Comparison of ENCODE assay signal across 17 cellular contexts in the genomic region with DNA sequence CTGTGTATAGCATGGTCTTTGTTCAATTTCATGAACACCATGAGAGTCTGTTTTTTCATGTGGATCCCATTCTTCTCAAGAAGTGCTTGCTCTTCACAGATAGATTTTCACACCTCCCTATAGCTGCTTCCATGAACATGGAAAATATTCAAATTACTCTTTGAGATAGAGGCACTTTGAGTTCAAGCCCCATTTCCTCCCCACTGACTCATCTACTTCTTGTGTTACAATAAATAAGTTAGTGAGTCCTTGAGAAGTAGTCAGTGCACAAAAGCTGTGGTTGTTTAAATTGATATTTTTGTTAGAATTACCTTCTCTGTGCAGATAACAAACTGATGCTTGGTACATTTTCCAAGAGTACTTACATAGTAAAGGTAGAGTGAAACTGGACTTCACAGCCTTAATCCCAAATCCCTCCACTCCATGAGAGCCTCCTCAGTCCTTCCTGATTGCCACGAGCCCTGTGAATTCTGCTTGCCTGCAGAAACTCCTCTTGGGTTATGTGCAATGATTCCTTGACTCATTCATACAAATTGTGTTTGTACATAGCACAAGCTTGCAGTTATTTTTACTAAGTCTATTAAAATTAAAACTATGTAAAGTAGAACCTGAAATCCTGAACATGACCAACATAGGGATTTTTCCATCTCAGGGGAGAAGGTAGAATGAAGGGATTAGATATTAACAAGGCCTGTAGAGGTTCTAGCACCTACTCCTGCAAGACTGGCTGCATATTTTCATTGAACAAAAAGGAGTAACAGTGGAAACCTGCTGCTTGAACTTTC.
"Had no signal": no experiment of that assay in that cellular context is flagged by ENCODE, and none has a peak within 500 bp of the region (broad histone marks: within the 10 kb centered on the region; RNA-seq: fewer than 3 reads in every experiment).

No MANE protein-coding gene starts in this region.

- H2AFZ ChIP-seq: neural progenitor cell had no signal

- H3K4me3 ChIP-seq: breast epithelium, gastrocnemius medialis, lung, neural progenitor cell, right atrium auricular region, skin epidermis, tibial nerve, uterus had no signal

- H3K27me3 ChIP-seq: breast epithelium, gastrocnemius medialis, neural progenitor cell, right atrium auricular region, tibial nerve, uterus had no signal

- H3K27ac ChIP-seq: breast epithelium, epithelial cell of prostate, gastrocnemius medialis, neural progenitor cell, right atrium auricular region, skin epidermis, tibial nerve, uterus had no signal

- H3K9ac ChIP-seq: neural progenitor cell had no signal

- H3K4me1 ChIP-seq: breast epithelium, neural progenitor cell, uterus had no signal

- H3K36me3 ChIP-seq: breast epithelium, gastrocnemius medialis, neural progenitor cell, right atrium auricular region, tibial nerve, uterus had no signal

- H3K4me2 ChIP-seq: neural progenitor cell had no signal

- DNase-seq: activated CD4-positive, CD25-positive, alpha-beta regulatory T cell; activated naive CD4-positive, alpha-beta T cell treated with Interleukin-2 at 50 U/mL for 16 hours; aorta; effector memory CD8-positive, alpha-beta T cell; gastrocnemius medialis; stimulated activated CD4-positive, alpha-beta T cell treated with anti-CD3 and anti-CD28 coated beads, Interleukin-15, amount 100 ng/mL, for 24 hours; stimulated activated CD4-positive, alpha-beta T cell treated with anti-CD3 and anti-CD28 coated beads, Interleukin-4, amount 100 ng/mL, for 1 hour; stimulated activated naive CD4-positive, alpha-beta T cell; substantia nigra; uterus had no signal

- H3K9me3 ChIP-seq: breast epithelium, gastrocnemius medialis, right atrium auricular region, tibial nerve, uterus had no signal
